In the genomic region with DNA sequence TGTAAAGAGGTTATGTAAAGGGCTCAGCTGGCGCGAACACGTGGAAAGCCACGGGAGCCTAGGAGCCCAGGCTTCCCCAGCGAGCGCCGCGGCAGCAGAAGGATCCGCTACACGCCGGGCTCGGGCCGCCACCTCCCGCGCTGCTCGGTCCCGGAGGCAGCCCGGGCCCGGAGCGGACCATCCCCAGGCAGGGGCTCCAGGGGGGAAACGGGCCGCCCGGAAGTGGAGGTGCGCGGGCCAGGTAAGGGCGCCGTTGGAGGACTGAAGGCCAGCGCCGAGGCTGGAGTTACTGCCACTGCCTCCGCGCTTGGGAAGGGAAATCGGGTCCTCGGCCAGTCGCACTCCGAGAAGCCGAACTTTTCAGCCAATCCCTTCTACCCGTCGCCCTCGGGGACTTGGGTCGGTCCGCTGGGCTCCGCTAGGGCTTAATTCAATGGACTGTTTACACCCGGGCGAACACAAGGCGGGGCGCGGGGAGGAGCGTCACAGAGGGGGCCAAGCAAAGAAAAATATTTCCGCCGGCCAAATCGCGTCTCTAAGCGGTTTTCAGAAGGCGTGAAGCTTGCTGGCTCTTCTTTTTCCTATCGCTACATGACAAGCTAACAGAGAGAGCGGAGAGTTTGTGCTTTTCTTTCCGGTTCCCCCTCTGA, we compare ENCODE assay signal across 8 cellular contexts. TPM values are rescaled to one million over a fixed set of nuclear protein-coding genes. Genes with fewer than 3 reads are reported as not detected.
A peak's percentile ranks its signal among the peaks of the same experiment; 100 is the strongest.
DNase-seq lines count a peak whose midpoint lies in the region; ATAC-seq and TF ChIP-seq lines count a peak whose summit lies in the region.

No MANE protein-coding gene starts in this region.

- peak overlapping the region; percentile 82 to 96 for H3K4me3 Mint-ChIP-seq in activated T-cell treated with anti-CD3 and anti-CD28 coated beads, Interleukin-2, amount 50 U/mL, for 72 hours

- peak overlapping the region; percentile 89 for H3K27ac ChIP-seq in DOHH2 (ENCODE audit: low read depth, low read length)
- peak overlapping the region; percentile 95 for H3K27ac ChIP-seq in GM23248
- H3K27ac ChIP-seq in KOPT-K1 (ENCODE audit: low read depth, low read length, poor library complexity, severe bottlenecking): peak overlapping the region; percentile 91
- peak overlapping the region; percentile 98 for H3K27ac ChIP-seq in Panc1 (ENCODE audit: low read length)
- H3K27ac ChIP-seq in esophagus muscularis mucosa (replicated peaks in 1 of 4): peak overlapping the region; percentile 88 to 98 (median 96)
- H3K27ac ChIP-seq in muscle layer of duodenum (ENCODE audit: low read length): peak overlapping the region; percentile 98

- H3K4me1 ChIP-seq in DOHH2 (ENCODE audit: control insufficient read depth, low read length): peaks cover 34% of the 10 kb centered on the region
- H3K4me1 ChIP-seq in GM23248 (ENCODE audit: insufficient read depth): peaks cover 20% of the 10 kb centered on the region
- H3K4me1 ChIP-seq in Panc1 (ENCODE audit: control insufficient read depth, insufficient read depth, low read length): peaks cover 21% of the 10 kb centered on the region
- H3K4me1 ChIP-seq in esophagus muscularis mucosa: peaks cover 41 to 49% (median 45%) of the 10 kb centered on the region in 4 donors
- peaks cover 13 to 32% of the 10 kb centered on the region in 2 donors for H3K4me1 ChIP-seq in muscle layer of duodenum (ENCODE audit: control insufficient read depth in 1 of 2, insufficient read depth in 2 of 2, low read length in 2 of 2)

- H4K20me1 ChIP-seq in DOHH2 (ENCODE audit: control insufficient read depth, insufficient read depth, low read depth, low read length): peaks cover 23% of the 10 kb centered on the region
- H4K20me1 ChIP-seq in GM23248 (ENCODE audit: insufficient read depth): no peaks in the 10 kb centered on the region

- TF ChIP-seq CTCF in DOHH2 (IDR thresholded peaks at IDR 0.05; ENCODE audit: low read depth, low read length, poor library complexity, severe bottlenecking) (no peak), Panc1 (IDR thresholded peaks at IDR 0.05) (no peak), esophagus muscularis mucosa (IDR thresholded peaks at IDR 0.05) (peak in 1 of 3 experiments; percentile 24)

- peaks cover 45% of the 10 kb centered on the region for H3K36me3 ChIP-seq in DOHH2 (ENCODE audit: control insufficient read depth, low read length)
- H3K36me3 ChIP-seq in GM23248 (ENCODE audit: low read depth): peaks cover 9% of the 10 kb centered on the region
- peaks cover 29% of the 10 kb centered on the region for H3K36me3 ChIP-seq in KOPT-K1 (ENCODE audit: insufficient read depth, low read length)
- peaks cover 9% of the 10 kb centered on the region for H3K36me3 ChIP-seq in Panc1 (ENCODE audit: control insufficient read depth, insufficient read depth, low read length)
- H3K36me3 ChIP-seq in esophagus muscularis mucosa: peaks cover 0 to 8% (median 3%) of the 10 kb centered on the region in 4 donors
- peaks cover 0 to 10% of the 10 kb centered on the region in 2 donors for H3K36me3 ChIP-seq in muscle layer of duodenum (ENCODE audit: control insufficient read depth in 1 of 2, insufficient read depth in 2 of 2, low read length in 2 of 2)

- H3K4me1 Mint-ChIP-seq in activated T-cell treated with anti-CD3 and anti-CD28 coated beads, Interleukin-2, amount 50 U/mL, for 72 hours (ENCODE audit: low read depth): peaks cover 55% of the 10 kb centered on the region

- H3F3A ChIP-seq in DOHH2 (ENCODE audit: control insufficient read depth, insufficient read depth) (no peaks in the 10 kb centered on the region), GM23248 (ENCODE audit: insufficient read depth) (peaks cover 5% of the 10 kb centered on the region; the same call in 1 of the 2 replicates)

- DNase-seq in GM23248 (peak; percentile 97), Panc1 (ENCODE audit: low read depth, low spot score) (peak; percentile 67), esophagus muscularis mucosa (ENCODE audit: extremely low spot score) (peak; percentile 97)
- peak; percentile 88 to 93 for DNase-seq in activated T-cell treated with anti-CD3 and anti-CD28 coated beads, Interleukin-2, amount 50 U/mL, for 72 hours
- peak; percentile 80 for DNase-seq in stimulated activated CD8-positive, alpha-beta memory T cell treated with anti-CD3 and anti-CD28 coated beads, Interleukin-7, amount 100 ng/mL, for 24 hours (ENCODE audit: low read depth)

- H3K79me2 ChIP-seq in DOHH2 (ENCODE audit: control insufficient read depth, low read length) (peaks cover 53% of the 10 kb centered on the region), GM23248 (ENCODE audit: insufficient read depth) (peaks cover 51% of the 10 kb centered on the region)

- peak; percentile 94 for ATAC-seq in Panc1
- peak; percentile 81 to 84 for ATAC-seq in activated T-cell treated with anti-CD3 and anti-CD28 coated beads, Interleukin-2, amount 50 U/mL, for 72 hours (replicated peaks in 1 of 2)

- 1% methylated on average over 55 to 56 of the region's 57 CpGs for WGBS in GM23248 (ENCODE audit: low coverage in 1 of 2, low lambda C conversion rate in 2 of 2, missing lambda C conversion rate in 2 of 2), 2 experiments
- under 1% methylated on average over 24 of the region's 57 CpGs for WGBS in esophagus muscularis mucosa

- peaks cover 5 to 16% of the 10 kb centered on the region in 2 donors for H3K36me3 Mint-ChIP-seq in activated T-cell treated with anti-CD3 and anti-CD28 coated beads, Interleukin-2, amount 50 U/mL, for 72 hours (ENCODE audit: insufficient read depth in 2 of 2)

- H3K27me3 ChIP-seq in DOHH2 (ENCODE audit: control insufficient read depth, low read length) (no peaks in the 10 kb centered on the region), GM23248 (replicated peaks; ENCODE audit: insufficient read depth) (no peaks in the 10 kb centered on the region), Panc1 (ENCODE audit: control insufficient read depth, insufficient read depth, low read length) (no peaks in the 10 kb centered on the region), esophagus muscularis mucosa (no peaks in the 10 kb centered on the region), muscle layer of duodenum (ENCODE audit: low read depth, low read length) (no peaks in the 10 kb centered on the region)

- no peaks in the 10 kb centered on the region for H3K27me3 Mint-ChIP-seq in activated T-cell treated with anti-CD3 and anti-CD28 coated beads, Interleukin-2, amount 50 U/mL, for 72 hours (ENCODE audit: low read depth)

- H3K9ac ChIP-seq in GM23248: peak overlapping the region; percentile 92

- in situ Hi-C loops in GM23248 (cut with MboI): no loop called here
- in situ Hi-C loops in Panc1 (cut with HindIII; ENCODE audit: low pct_unique_long_range_greater_than_20kb, low sequenced_read_pairs): no loop called here

- H3K9me3 Mint-ChIP-seq in activated T-cell treated with anti-CD3 and anti-CD28 coated beads, Interleukin-2, amount 50 U/mL, for 72 hours: no peaks in the 10 kb centered on the region

- intact Hi-C loops in Panc1 (cut with micrococcal nuclease; ENCODE audit: unreplicated experiment): no loop called here
- intact Hi-C loops in esophagus muscularis mucosa (cut with DNase I): no loop called here

- BruUV-seq in Panc1 (replicated peaks; lab: Mats Ljungman, UMichigan): no TSS peak

- peak overlapping the region; percentile 79 for H2AFZ ChIP-seq in GM23248

- POLR2A ChIA-PET in Panc1 (lab: Charles Lee): interaction anchor here (0.6 kb wide), 1 partner anchor 1248 kb away, joined by 4 read pairs; no protein-coding TSS in a partner anchor

- peak overlapping the region; percentile 99 for H3K27ac Mint-ChIP-seq in activated T-cell treated with anti-CD3 and anti-CD28 coated beads, Interleukin-2, amount 50 U/mL, for 72 hours

- H3K9me3 ChIP-seq in DOHH2 (ENCODE audit: control insufficient read depth, insufficient read depth, low read length) (no peaks in the 10 kb centered on the region), GM23248 (ENCODE audit: low read depth) (no peaks in the 10 kb centered on the region), KOPT-K1 (ENCODE audit: insufficient read depth, low read length, poor library complexity, severe bottlenecking) (no peaks in the 10 kb centered on the region), Panc1 (ENCODE audit: control insufficient read depth, insufficient read depth, low read depth, low read length) (no peaks in the 10 kb centered on the region), esophagus muscularis mucosa (no peaks in the 10 kb centered on the region), muscle layer of duodenum (ENCODE audit: control insufficient read depth in 1 of 2, low read length in 2 of 2) (no peaks in the 10 kb centered on the region)

- TF ChIP-seq POLR2A in esophagus muscularis mucosa (IDR thresholded peaks at IDR 0.05; ENCODE audit: low read depth): peak; percentile 8

- CTCF ChIA-PET in Panc1 (lab: Charles Lee): no interaction called here

- H3K9me2 ChIP-seq in DOHH2 (replicated peaks; ENCODE audit: control insufficient read depth, low read length) (no peaks in the 10 kb centered on the region), GM23248 (ENCODE audit: insufficient read depth) (no peaks in the 10 kb centered on the region)

- no peak for TF ChIP-seq EP300 in esophagus muscularis mucosa (IDR thresholded peaks at IDR 0.05)

- peak overlapping the region; percentile 96 for H3K4me2 ChIP-seq in DOHH2 (ENCODE audit: low read length)
- peak overlapping the region; percentile 100 for H3K4me2 ChIP-seq in GM23248 (ENCODE audit: unreplicated experiment)

- H3K4me3 ChIP-seq in DOHH2 (ENCODE audit: low read length): peak overlapping the region; percentile 83
- H3K4me3 ChIP-seq in GM23248: peak overlapping the region; percentile 77
- H3K4me3 ChIP-seq in Panc1 (ENCODE audit: low read depth in 2 of 2, low read length in 2 of 2): peak overlapping the region; percentile 83 to 95
- H3K4me3 ChIP-seq in esophagus muscularis mucosa: peak overlapping the region; percentile 76 to 93 (median 90)
- peak overlapping the region; percentile 97 to 99 for H3K4me3 ChIP-seq in muscle layer of duodenum (ENCODE audit: low read depth in 1 of 2, low read length in 2 of 2)

RNA-seq across cellular contexts. Expression of a gene that starts 0.4 kb away (rescaled TPM):
- total RNA-seq in GM23248 (2014; rRNA removed; shearing (Covaris generic)): 15.2 and 19.7 TPM in 2 replicates
- 5.9 and 6.9 TPM in 2 replicates for polyA plus RNA-seq in GM23248 (2016; fragmentation: Nextera tagmentation; extraction: Ambion mirVana)
- 27.6 TPM for total RNA-seq in Panc1 (2021; ENCODE audit: unreplicated experiment)
- polyA plus RNA-seq in Panc1 (2012; ENCODE audit: insufficient read length): 10.4 TPM
- total RNA-seq in activated T-cell treated with anti-CD3 and anti-CD28 coated beads, Interleukin-2, amount 50 U/mL, for 72 hours: 10 to 100 TPM; 22.4 to 24.3 TPM
- 10 to 100 TPM; 19.2 to 24.1 (median 22.8) TPM for total RNA-seq in esophagus muscularis mucosa

Comparison
In these comparisons a context has a peak if more than half of its experiments do, and no peak if none do; other contexts are left out.
1. Peak in every context shown above with its lines: DNase-seq, ATAC-seq, H3K4me3 ChIP-seq and H3K27ac ChIP-seq.